17 cellular contexts compared by ENCODE assay signal in the genomic region with DNA sequence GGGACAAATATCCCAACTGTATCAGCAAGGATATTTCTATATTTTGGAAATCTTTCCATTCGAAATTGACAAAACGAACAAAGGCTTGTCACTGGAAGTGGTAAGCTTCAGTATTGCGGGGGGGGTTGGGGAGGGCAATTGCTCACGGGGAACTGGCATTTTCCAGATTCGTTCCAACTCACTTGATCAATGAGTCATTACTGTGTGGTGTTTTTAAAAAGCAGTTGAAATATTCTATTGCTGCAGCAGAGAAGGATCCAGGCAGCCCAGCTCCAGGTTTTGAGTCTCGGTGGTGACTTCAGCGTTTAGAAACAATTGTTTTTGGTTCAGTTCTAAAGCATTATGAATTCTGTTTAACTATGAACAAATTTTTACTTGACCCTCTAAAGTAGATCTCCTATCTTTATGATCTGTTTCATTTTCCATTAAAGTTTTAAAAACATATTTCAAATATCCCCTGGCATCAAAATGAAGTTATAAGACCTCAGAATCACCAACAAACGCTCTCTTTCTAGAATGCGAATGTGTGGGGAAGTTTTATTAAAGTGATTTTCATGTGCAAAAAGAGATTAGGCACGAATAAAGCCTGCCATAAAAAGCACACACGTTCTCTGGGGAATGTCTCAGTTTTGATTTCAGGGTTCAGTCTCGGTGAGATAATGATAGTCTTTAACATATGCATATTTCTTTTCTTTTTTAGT. TPM values are rescaled to one million over a fixed set of nuclear protein-coding genes. Genes with fewer than 3 reads are reported as not detected.
DNase-seq lines count a peak whose midpoint lies in the region; ATAC-seq, FAIRE-seq and TF ChIP-seq lines count a peak whose summit lies in the region.
"Had no signal": no experiment of that assay in that cellular context is flagged by ENCODE, and none has a peak within 500 bp of the region (broad histone marks: within the 10 kb centered on the region; RNA-seq: fewer than 3 reads in every experiment).

No MANE protein-coding gene starts in this region.

- H3K4me1 Mint-ChIP-seq in nephron: peaks cover 51% of the 10 kb centered on the region

- peaks cover 11% of the 10 kb centered on the region for H3K36me3 Mint-ChIP-seq in nephron (ENCODE audit: low read depth)
- H3K36me3 Mint-ChIP-seq: CD4-positive, CD25-positive, alpha-beta regulatory T cell had no signal

- DNase-seq in Ammon's horn (ENCODE audit: low spot score) (peak; percentile 16), NCI-H69 (lab: John Stamatoyannopoulos, UW) (peak; percentile 45), HepG2 (ENCODE audit: low spot score) (no peak), SKM-1 treated with dmso at 0.1 percent for 144 hours (lab: John Stamatoyannopoulos, UW; ENCODE audit: unreplicated experiment) (no peak)
- DNase-seq: activated CD4-positive, alpha-beta T cell treated with anti-CD3 and anti-CD28 coated beads for 4 hours; CD4-positive, CD25-positive, alpha-beta regulatory T cell; effector CD4-positive, alpha-beta T cell; kidney glomerular epithelial cell; NCI-H2227 treated with DMSO at 0.1 percent for 48 hours; occipital lobe; SHP77 treated with DMSO at 0.1 percent for 48 hours had no signal

- peaks cover 19% of the 10 kb centered on the region for H3K4me1 ChIP-seq in HepG2 (ENCODE audit: insufficient read depth, low read length)

- TF ChIP-seq CTCF in nephron (IDR thresholded peaks at IDR 0.05; ENCODE audit: unreplicated experiment in 3 of 3): no peak
- no peak for TF ChIP-seq CTCF in HepG2 (CRISPR knock-in tag; IDR thresholded peaks at IDR 0.05)

- H3K36me3 ChIP-seq in HepG2 (replicated peaks in 1 of 2; ENCODE audit: control insufficient read depth in 1 of 2, insufficient read depth in 2 of 2, low read length in 2 of 2): no peaks in the 10 kb centered on the region

- no peaks in the 10 kb centered on the region for H3K27me3 ChIP-seq in HepG2 (ENCODE audit: control insufficient read depth in 1 of 2, insufficient read depth in 2 of 2, low read length in 2 of 2)

- no peaks in the 10 kb centered on the region for H3K9me3 ChIP-seq in HepG2 (ENCODE audit: low read length)

- peak overlapping the region in 1 of 3 experiments; percentile 14 for H3K4me3 Mint-ChIP-seq in nephron
- H3K4me3 Mint-ChIP-seq: CD4-positive, CD25-positive, alpha-beta regulatory T cell had no signal

- no peak overlapping the region for H2AFZ ChIP-seq in HepG2 (ENCODE audit: low read length)

- TF ChIP-seq POLR2A in HepG2 (IDR thresholded peaks at IDR 0.05; ENCODE audit: insufficient read depth in 1 of 2, low read depth in 2 of 2, low read length in 2 of 2): no peak

- H4K20me1 ChIP-seq in HepG2 (ENCODE audit: insufficient read depth, low read length): no peaks in the 10 kb centered on the region

- TF ChIP-seq RAD21 in HepG2 (CRISPR knock-in tag; IDR thresholded peaks at IDR 0.05): no peak

- H3K4me3 ChIP-seq in HepG2 (replicated peaks in 1 of 3; ENCODE audit: insufficient read depth in 1 of 3, low read depth in 2 of 3, low read length in 3 of 3): no peak overlapping the region

- ATAC-seq in HepG2: no peak
- no peak for ATAC-seq in GM18861 (IDR thresholded peaks at IDR 0.05; ENCODE audit: unreplicated experiment)
- ATAC-seq in GM21717 (IDR thresholded peaks at IDR 0.05; ENCODE audit: unreplicated experiment): no peak

- TF ChIP-seq EP300 in HepG2 (IDR thresholded peaks at IDR 0.05; ENCODE audit: low read depth in 2 of 2, low read length in 2 of 2): no peak
- no peak for TF ChIP-seq EP300 in HepG2 (CRISPR knock-in tag; IDR thresholded peaks at IDR 0.05; ENCODE audit: borderline replicate concordance)

- FAIRE-seq in endometrium (lab: Jason Lieb, UNC): peak; percentile 77
- FAIRE-seq in HepG2 (lab: Jason Lieb, UNC): no peak
- FAIRE-seq: GM12892 had no signal

- in situ Hi-C loops in HepG2 (cut with HindIII; ENCODE audit: extremely low pct_ligation_motif_present, low pct_unique_long_range_greater_than_20kb): no loop called here

- intact Hi-C loops in HepG2 (cut with micrococcal nuclease; ENCODE audit: unreplicated experiment): no loop called here

- peaks cover 18% of the 10 kb centered on the region for H3K9me3 Mint-ChIP-seq in nephron

- H3K27me3 Mint-ChIP-seq in nephron (ENCODE audit: low read depth): no peaks in the 10 kb centered on the region

- peak overlapping the region; percentile 50 to 92 (median 66) for H3K27ac Mint-ChIP-seq in nephron
- H3K27ac Mint-ChIP-seq: CD4-positive, CD25-positive, alpha-beta regulatory T cell had no signal

- no peak overlapping the region for H3K4me2 ChIP-seq in HepG2 (ENCODE audit: low read depth, low read length)

- no peak overlapping the region for H3K9ac ChIP-seq in HepG2 (ENCODE audit: insufficient read depth, low read depth, low read length)

- no TSS peak for BruUV-seq in HepG2 (replicated peaks; lab: Mats Ljungman, UMichigan)

- no peak overlapping the region for H3K27ac ChIP-seq in HepG2 (ENCODE audit: extremely low read length, insufficient read depth, low read length)

- CTCF ChIA-PET in HepG2 (lab: Yijun Ruan, JAX; ENCODE audit: low intra/inter-chr PET ratio, low total read pairs): no interaction called here

- WGBS in HepG2 (ENCODE audit: low lambda C conversion rate): 79% methylated on average over 12 of the region's 12 CpGs

- no peaks in the 10 kb centered on the region for H3K79me2 ChIP-seq in HepG2 (ENCODE audit: insufficient read depth, low read length)

- POLR2A ChIA-PET in HepG2 (lab: Yijun Ruan, JAX): no interaction called here

RNA-seq across cellular contexts. Expression of gene FBLN1, which starts 33.7 kb away (rescaled TPM):
- total RNA-seq in HepG2 (2016; rRNA removed; fragmentation: Illumina TruSeq; extraction: Trizol): 21.6 and 37.3 TPM in 2 replicates
- total RNA-seq in HepG2 (2016; cell fraction: cytosol; rRNA removed; fragmentation: Illumina TruSeq; extraction: Trizol; ENCODE audit: low read depth): 8.8 and 10.2 TPM in 2 replicates
- 17.3 and 38.6 TPM in 2 replicates for total RNA-seq in HepG2 (2016; cell fraction: insoluble cytoplasmic fraction; rRNA removed; fragmentation: Illumina TruSeq; extraction: Trizol)
- 18.8 and 20.1 TPM in 2 replicates for total RNA-seq in HepG2 (2016; cell fraction: membrane; rRNA removed; fragmentation: Illumina TruSeq; extraction: Trizol)
- 59.3 and 79.5 TPM in 2 replicates for total RNA-seq in HepG2 (2016; cell fraction: nucleus; rRNA removed; fragmentation: Illumina TruSeq; extraction: Trizol)
- polyA plus RNA-seq in HepG2 (2011; rRNA removed): 103 and 108 TPM in 2 replicates
- polyA plus RNA-seq in HepG2 (2011; cell fraction: cytosol; rRNA removed): 113 and 152 TPM in 2 replicates
- polyA plus RNA-seq in HepG2 (2011; cell fraction: nucleus; rRNA removed): 98.0 and 115 TPM in 2 replicates
- 98.1 and 136 TPM in 2 replicates for polyA plus RNA-seq in HepG2 (2012)
- polyA plus RNA-seq in HepG2 (2016; cell fraction: cytosol; fragmentation: Illumina TruSeq; extraction: Trizol; ENCODE audit: low read depth): 21.8 and 25.0 TPM in 2 replicates
- polyA plus RNA-seq in HepG2 (2016; cell fraction: insoluble cytoplasmic fraction; fragmentation: Illumina TruSeq; extraction: Trizol; ENCODE audit: low read depth): 38.9 and 51.0 TPM in 2 replicates
- 28.4 and 31.5 TPM in 2 replicates for polyA plus RNA-seq in HepG2 (2016; cell fraction: membrane; fragmentation: Illumina TruSeq; extraction: Trizol; ENCODE audit: low read depth)
- polyA plus RNA-seq in HepG2 (2016; cell fraction: nucleus; fragmentation: Illumina TruSeq; extraction: Trizol; ENCODE audit: insufficient read depth, low read depth): 173 and 175 TPM in 2 replicates
- polyA minus RNA-seq in HepG2 (2011; rRNA and poly(A)+ RNA removed; ENCODE audit: low replicate concordance): 21.3 and 128 TPM in 2 replicates
- 68.7 and 81.8 TPM in 2 replicates for polyA minus RNA-seq in HepG2 (2011; cell fraction: cytosol; rRNA and poly(A)+ RNA removed)
- 30.7 and 34.8 TPM in 2 replicates for polyA minus RNA-seq in HepG2 (2011; cell fraction: nucleus; rRNA and poly(A)+ RNA removed)
- polyA plus RNA-seq: CD4-positive, CD25-positive, alpha-beta regulatory T cell had no signal

RNA-seq across cellular contexts. Expression of gene RIBC2, which starts 55.5 kb away (rescaled TPM):
- total RNA-seq in HepG2 (2016; rRNA removed; fragmentation: Illumina TruSeq; extraction: Trizol): 0.55 and 0.81 TPM in 2 replicates
- 0.53 TPM in 1 of 2 replicates, not detected in the other for total RNA-seq in HepG2 (2016; cell fraction: cytosol; rRNA removed; fragmentation: Illumina TruSeq; extraction: Trizol; ENCODE audit: low read depth)
- total RNA-seq in HepG2 (2016; cell fraction: insoluble cytoplasmic fraction; rRNA removed; fragmentation: Illumina TruSeq; extraction: Trizol): 0.50 and 0.54 TPM in 2 replicates
- total RNA-seq in HepG2 (2016; cell fraction: membrane; rRNA removed; fragmentation: Illumina TruSeq; extraction: Trizol): 0.19 and 0.24 TPM in 2 replicates
- 0.97 and 1.2 TPM in 2 replicates for total RNA-seq in HepG2 (2016; cell fraction: nucleus; rRNA removed; fragmentation: Illumina TruSeq; extraction: Trizol)
- not detected in 2 replicates for polyA plus RNA-seq in HepG2 (2011; rRNA removed)
- 0.08 TPM in 1 of 2 replicates, not detected in the other for polyA plus RNA-seq in HepG2 (2011; cell fraction: cytosol; rRNA removed)
- polyA plus RNA-seq in HepG2 (2011; cell fraction: nucleus; rRNA removed): 0.19 and 0.39 TPM in 2 replicates
- not detected in 2 replicates for polyA plus RNA-seq in HepG2 (2012)
- polyA plus RNA-seq in HepG2 (2016; cell fraction: cytosol; fragmentation: Illumina TruSeq; extraction: Trizol; ENCODE audit: low read depth): 0.24 TPM in 1 of 2 replicates, not detected in the other
- polyA plus RNA-seq in HepG2 (2016; cell fraction: insoluble cytoplasmic fraction; fragmentation: Illumina TruSeq; extraction: Trizol; ENCODE audit: low read depth): 0.72 and 0.81 TPM in 2 replicates
- polyA plus RNA-seq in HepG2 (2016; cell fraction: membrane; fragmentation: Illumina TruSeq; extraction: Trizol; ENCODE audit: low read depth): 0.16 and 0.27 TPM in 2 replicates
- 0.76 and 2.4 TPM in 2 replicates for polyA plus RNA-seq in HepG2 (2016; cell fraction: nucleus; fragmentation: Illumina TruSeq; extraction: Trizol; ENCODE audit: insufficient read depth, low read depth)
- 0.28 and 1.9 TPM in 2 replicates for polyA minus RNA-seq in HepG2 (2011; rRNA and poly(A)+ RNA removed; ENCODE audit: low replicate concordance)
- 0.44 TPM in 1 of 2 replicates, not detected in the other for polyA minus RNA-seq in HepG2 (2011; cell fraction: cytosol; rRNA and poly(A)+ RNA removed)
- 0.52 and 0.75 TPM in 2 replicates for polyA minus RNA-seq in HepG2 (2011; cell fraction: nucleus; rRNA and poly(A)+ RNA removed)
- total RNA-seq: occipital lobe had no signal

RNA-seq across cellular contexts. Expression of gene SMC1B, which starts 55.6 kb away (rescaled TPM):
- not detected in 2 replicates for total RNA-seq in HepG2 (2016; rRNA removed; fragmentation: Illumina TruSeq; extraction: Trizol)
- total RNA-seq in HepG2 (2016; cell fraction: cytosol; rRNA removed; fragmentation: Illumina TruSeq; extraction: Trizol; ENCODE audit: low read depth): not detected in 2 replicates
- not detected in 2 replicates for total RNA-seq in HepG2 (2016; cell fraction: insoluble cytoplasmic fraction; rRNA removed; fragmentation: Illumina TruSeq; extraction: Trizol)
- not detected in 2 replicates for total RNA-seq in HepG2 (2016; cell fraction: membrane; rRNA removed; fragmentation: Illumina TruSeq; extraction: Trizol)
- not detected in 2 replicates for total RNA-seq in HepG2 (2016; cell fraction: nucleus; rRNA removed; fragmentation: Illumina TruSeq; extraction: Trizol)
- polyA plus RNA-seq in HepG2 (2011; rRNA removed): not detected in 2 replicates
- polyA plus RNA-seq in HepG2 (2011; cell fraction: cytosol; rRNA removed): not detected in 2 replicates
- not detected in 2 replicates for polyA plus RNA-seq in HepG2 (2011; cell fraction: nucleus; rRNA removed)
- 0.04 TPM in 1 of 2 replicates, not detected in the other for polyA plus RNA-seq in HepG2 (2012)
- polyA plus RNA-seq in HepG2 (2016; cell fraction: cytosol; fragmentation: Illumina TruSeq; extraction: Trizol; ENCODE audit: low read depth): not detected in 2 replicates
- polyA plus RNA-seq in HepG2 (2016; cell fraction: insoluble cytoplasmic fraction; fragmentation: Illumina TruSeq; extraction: Trizol; ENCODE audit: low read depth): not detected in 2 replicates
- not detected in 2 replicates for polyA plus RNA-seq in HepG2 (2016; cell fraction: membrane; fragmentation: Illumina TruSeq; extraction: Trizol; ENCODE audit: low read depth)
- polyA plus RNA-seq in HepG2 (2016; cell fraction: nucleus; fragmentation: Illumina TruSeq; extraction: Trizol; ENCODE audit: insufficient read depth, low read depth): not detected in 2 replicates
- not detected in 2 replicates for polyA minus RNA-seq in HepG2 (2011; rRNA and poly(A)+ RNA removed; ENCODE audit: low replicate concordance)
- polyA minus RNA-seq in HepG2 (2011; cell fraction: cytosol; rRNA and poly(A)+ RNA removed): not detected in 2 replicates
- polyA minus RNA-seq in HepG2 (2011; cell fraction: nucleus; rRNA and poly(A)+ RNA removed): not detected in 2 replicates
- total RNA-seq: CD4-positive, CD25-positive, alpha-beta regulatory T cell had no signal
- polyA plus RNA-seq: CD4-positive, CD25-positive, alpha-beta regulatory T cell; urinary bladder had no signal

Comparison
In these comparisons a context has a peak if more than half of its experiments do, and no peak if none do; other contexts are left out.
1. DNase-seq: peak in Ammon's horn (single experiment) and NCI-H69 (single experiment); none in HepG2 (single experiment) and SKM-1 treated with dmso at 0.1 percent for 144 hours (single experiment).